In the genomic region with DNA sequence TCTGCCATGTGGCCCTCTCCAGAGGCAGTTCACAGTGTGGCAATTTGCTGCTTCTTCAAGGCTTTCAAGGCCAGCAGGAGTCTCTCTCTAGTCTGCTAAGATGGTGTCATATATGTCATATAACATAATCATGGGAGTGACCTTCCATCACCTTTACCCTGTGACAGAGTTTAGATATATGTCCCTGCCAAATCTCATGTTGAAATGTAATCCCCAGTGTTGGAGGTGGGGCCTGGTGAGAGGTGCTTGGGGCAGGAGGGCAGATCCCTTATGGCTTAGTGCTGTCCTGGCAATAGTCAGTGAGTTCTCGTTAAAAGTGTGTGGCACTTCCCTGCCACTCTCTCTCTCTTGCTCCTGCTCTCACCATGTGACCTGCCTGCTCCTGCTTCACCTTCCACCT, we compare ENCODE assay signal across 26 cellular contexts.
"Had no signal": no experiment of that assay in that cellular context is flagged by ENCODE, and none has a peak within 500 bp of the region (broad histone marks: within the 10 kb centered on the region; RNA-seq: fewer than 3 reads in every experiment).

No MANE protein-coding gene starts in this region.

- H3K27ac Mint-ChIP-seq: activated CD4-positive, alpha-beta memory T cell treated with anti-CD3 and anti-CD28 coated beads for 36 hours; activated CD4-positive, alpha-beta T cell treated with anti-CD3 and anti-CD28 coated beads for 36 hours; activated CD4-positive, alpha-beta T cell treated with anti-CD3 and anti-CD28 coated beads, Interleukin-2, amount 10 ng/mL, durations not matched to agents 24 days and 14 days; activated naive CD8-positive, alpha-beta T cell; activated T-cell treated with anti-CD3 and anti-CD28 coated beads, Interleukin-2, amount 50 U/mL, for 24 hours; activated T-cell treated with anti-CD3 and anti-CD28 coated beads, Interleukin-2, amount 50 U/mL, for 72 hours; effector memory CD8-positive, alpha-beta T cell had no signal

- H3K9me3 Mint-ChIP-seq: activated CD4-positive, alpha-beta memory T cell treated with anti-CD3 and anti-CD28 coated beads for 36 hours; activated CD4-positive, alpha-beta T cell treated with anti-CD3 and anti-CD28 coated beads, Interleukin-2, amount 10 ng/mL, durations not matched to agents 24 days and 14 days; activated T-cell treated with anti-CD3 and anti-CD28 coated beads, Interleukin-2, amount 50 U/mL, for 24 hours; activated T-cell treated with anti-CD3 and anti-CD28 coated beads, Interleukin-2, amount 50 U/mL, for 72 hours; central memory CD8-positive, alpha-beta T cell; effector memory CD8-positive, alpha-beta T cell had no signal

- H3K27me3 ChIP-seq: brain microvascular endothelial cell, esophagus squamous epithelium had no signal

- H3K4me3 ChIP-seq: esophagus squamous epithelium had no signal

- H3K9me3 ChIP-seq: esophagus squamous epithelium had no signal

- H3K4me1 ChIP-seq: esophagus squamous epithelium had no signal

- H3K36me3 Mint-ChIP-seq: activated CD4-positive, alpha-beta memory T cell treated with anti-CD3 and anti-CD28 coated beads for 36 hours; activated naive CD8-positive, alpha-beta T cell had no signal

- H3K27ac ChIP-seq: brain microvascular endothelial cell, esophagus squamous epithelium had no signal

- ATAC-seq: activated CD4-positive, alpha-beta T cell treated with anti-CD3 and anti-CD28 coated beads for 36 hours; activated T-cell treated with anti-CD3 and anti-CD28 coated beads, Interleukin-2, amount 50 U/mL, for 72 hours; effector memory CD8-positive, alpha-beta T cell had no signal

- DNase-seq: activated CD4-positive, alpha-beta memory T cell treated with anti-CD3 and anti-CD28 coated beads for 36 hours; activated CD4-positive, alpha-beta T cell treated with anti-CD3 and anti-CD28 coated beads for 36 hours; activated CD4-positive, alpha-beta T cell treated with anti-CD3 and anti-CD28 coated beads, Interleukin-2, amount 10 ng/mL, durations not matched to agents 24 days and 14 days; activated CD4-positive, CD25-positive, alpha-beta regulatory T cell; activated CD4-positive, CD25-positive, alpha-beta regulatory T cell treated with anti-CD3 and anti-CD28 coated beads, Interleukin-2, amount 50 U/mL, for 72 hours; activated CD8-positive, alpha-beta memory T cell treated with anti-CD3 and anti-CD28 coated beads, Interleukin-2, amount 50 U/mL, for 48 hours; activated effector memory CD4-positive, alpha-beta T cell treated with Interleukin-2 at 50 U/mL for 16 hours; activated gamma-delta T cell treated with Interleukin-2 at 50 U/mL for 16 hours; activated naive CD4-positive, alpha-beta T cell treated with anti-CD3 and anti-CD28 coated beads, Interleukin-2, amount 50 U/mL, for 16 hours; activated naive CD4-positive, alpha-beta T cell treated with Interleukin-2 at 50 U/mL for 16 hours; activated T-cell treated with anti-CD3 and anti-CD28 coated beads for 4 hours; activated T-cell treated with anti-CD3 and anti-CD28 coated beads, Interleukin-2, amount 50 U/mL, for 24 hours; activated T-cell treated with anti-CD3 and anti-CD28 coated beads, Interleukin-2, amount 50 U/mL, for 72 hours; amniotic stem cell; anterior cingulate cortex; brain microvascular endothelial cell; cortex of kidney; dermis blood vessel endothelial cell; effector CD4-positive, alpha-beta T cell; effector memory CD8-positive, alpha-beta T cell; erythroblast; esophagus squamous epithelium; foreskin melanocyte; T-helper 2 cell had no signal

- H3K4me1 Mint-ChIP-seq: activated CD4-positive, alpha-beta T cell treated with anti-CD3 and anti-CD28 coated beads for 36 hours; activated CD4-positive, alpha-beta T cell treated with anti-CD3 and anti-CD28 coated beads, Interleukin-2, amount 10 ng/mL, durations not matched to agents 24 days and 14 days; central memory CD8-positive, alpha-beta T cell had no signal

- H3K36me3 ChIP-seq: brain microvascular endothelial cell, esophagus squamous epithelium had no signal

- H3K4me3 Mint-ChIP-seq: activated CD4-positive, alpha-beta memory T cell treated with anti-CD3 and anti-CD28 coated beads for 36 hours; activated CD4-positive, alpha-beta T cell treated with anti-CD3 and anti-CD28 coated beads for 36 hours; activated CD4-positive, alpha-beta T cell treated with anti-CD3 and anti-CD28 coated beads, Interleukin-2, amount 10 ng/mL, durations not matched to agents 24 days and 14 days; activated naive CD8-positive, alpha-beta T cell; activated T-cell treated with anti-CD3 and anti-CD28 coated beads, Interleukin-2, amount 50 U/mL, for 24 hours; activated T-cell treated with anti-CD3 and anti-CD28 coated beads, Interleukin-2, amount 50 U/mL, for 72 hours; central memory CD8-positive, alpha-beta T cell; effector memory CD8-positive, alpha-beta T cell had no signal
